In the genomic region with DNA sequence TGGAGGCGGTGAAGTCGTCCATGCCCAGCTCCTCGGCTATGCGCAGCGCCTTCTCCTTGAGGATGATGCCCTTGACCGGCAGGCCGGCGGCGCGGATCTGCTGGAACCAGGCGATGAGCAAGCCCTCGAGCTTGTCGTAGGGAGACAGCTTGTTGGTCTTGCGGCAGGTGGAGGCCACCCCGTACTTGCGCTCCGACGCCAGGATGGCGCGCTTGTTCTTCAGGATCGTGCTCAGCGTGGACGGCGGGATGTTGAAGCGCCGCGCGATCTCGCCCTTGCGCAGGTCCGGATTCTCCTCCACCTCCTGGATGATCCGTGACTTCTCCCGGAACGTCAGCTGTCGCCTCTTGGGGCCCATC, we compare ENCODE assay signal across 8 cellular contexts. TPM values are rescaled to one million over a fixed set of nuclear protein-coding genes. Genes with fewer than 3 reads are reported as not detected.
DNase-seq lines count a peak whose midpoint lies in the region; ATAC-seq and TF ChIP-seq lines count a peak whose summit lies in the region.

No MANE protein-coding gene starts in this region.

- intact Hi-C loops in IMR-90 (cut with micrococcal nuclease) (loop anchor here (1.0 to 5.0 kb wide), 6 partner anchors 34 to 287 kb away; a partner anchor contains a TSS), mucosa of descending colon (cut with DNase I, micrococcal nuclease) (no loop called here), upper lobe of right lung (cut with DNase I) (loop anchor here (5.0 kb wide), 1 partner anchor 36 kb away; a partner anchor contains a TSS)

- H3K14ac ChIP-seq in IMR-90 (replicated peaks; ENCODE audit: low read depth, low read length), result peak overlapping the region; percentile 81

- H3K4me3 ChIP-seq in IMR-90 (ENCODE audit: insufficient read depth, low read depth, low read length) (peak overlapping the region; percentile 96), WERI-Rb-1 (ENCODE audit: low read depth, low read length) (peak overlapping the region; percentile 52), mucosa of descending colon (peak overlapping the region; percentile 30), upper lobe of right lung (peak overlapping the region; percentile 73)

- POLR2A ChIA-PET in IMR-90 (lab: Charles Lee; ENCODE audit: unreplicated experiment), result interaction anchor here (0.5 to 0.6 kb wide), 3 partner anchors 23 to 107 kb away, joined by 3 to 8 read pairs (median 3); no protein-coding TSS in a partner anchor

- peaks cover 36 to 42% of the 10 kb centered on the region in 2 donors for H3K4me1 Mint-ChIP-seq in effector memory CD8-positive, alpha-beta T cell (ENCODE audit: low read depth in 2 of 2)

- TF ChIP-seq RAD21 in IMR-90 (IDR thresholded peaks at IDR 0.05; ENCODE audit: low read length), result no peak

- dilution Hi-C loops in IMR-90 (cut with HindIII; ENCODE audit: low sequenced_read_pairs, unreplicated experiment), result no loop called here

- peak overlapping the region; percentile 99 for H3K4me2 ChIP-seq in IMR-90 (ENCODE audit: low read depth, low read length)

- H2BK120ac ChIP-seq in IMR-90 (ENCODE audit: low read depth, low read length), result peak overlapping the region; percentile 35; the same call in 1 of the 2 replicates

- no peaks in the 10 kb centered on the region for H3K9me3 Mint-ChIP-seq in effector memory CD8-positive, alpha-beta T cell

- peak overlapping the region; percentile 39; the same call in 1 of the 2 replicates for H4K91ac ChIP-seq in IMR-90 (ENCODE audit: insufficient read depth, low read depth, low read length)

- TF ChIP-seq CTCF in IMR-90 (conservative IDR thresholded peaks at IDR 0.05; ENCODE audit: low read depth, low read length) (no peak; the same call in 1 of the 2 replicates), WERI-Rb-1 (IDR thresholded peaks at IDR 0.05; ENCODE audit: low read depth, low read length) (no peak), mucosa of descending colon (IDR thresholded peaks at IDR 0.05) (no peak), upper lobe of right lung (IDR thresholded peaks at IDR 0.05) (no peak)

- peaks cover 11% of the 10 kb centered on the region for H3K36me3 ChIP-seq in IMR-90 (ENCODE audit: control insufficient read depth, insufficient read depth, low read length)
- H3K36me3 ChIP-seq in WERI-Rb-1, result peaks cover 14% of the 10 kb centered on the region
- H3K36me3 ChIP-seq in mucosa of descending colon (ENCODE audit: low read depth), result no peaks in the 10 kb centered on the region
- H3K36me3 ChIP-seq in upper lobe of right lung, result peaks cover 7% of the 10 kb centered on the region

- H3K27me3 Mint-ChIP-seq in effector memory CD8-positive, alpha-beta T cell, result no peaks in the 10 kb centered on the region

- peak overlapping the region; percentile 90 for H2BK5ac ChIP-seq in IMR-90 (ENCODE audit: low read depth, low read length, poor library complexity, severe bottlenecking)

- peaks cover 16% of the 10 kb centered on the region for H3K4me1 ChIP-seq in IMR-90 (ENCODE audit: control insufficient read depth, insufficient read depth, low read length)
- H3K4me1 ChIP-seq in mucosa of descending colon (ENCODE audit: low read depth), result peaks cover 40% of the 10 kb centered on the region
- peaks cover 24% of the 10 kb centered on the region for H3K4me1 ChIP-seq in upper lobe of right lung

- peak overlapping the region; percentile 96 for H2AK5ac ChIP-seq in IMR-90 (ENCODE audit: low read depth, low read length)

- peak overlapping the region; percentile 92 for H3K27ac ChIP-seq in IMR-90 (ENCODE audit: insufficient read depth, low read length)
- H3K27ac ChIP-seq in WERI-Rb-1, result peak overlapping the region; percentile 78
- peak overlapping the region; percentile 84 for H3K27ac ChIP-seq in upper lobe of right lung

- H2AFZ ChIP-seq in IMR-90 (replicated peaks; ENCODE audit: low read length, poor library complexity), result peak overlapping the region; percentile 90

- peak overlapping the region; percentile 57 for H4K5ac ChIP-seq in IMR-90 (ENCODE audit: low read depth, low read length)

- no peak for TF ChIP-seq POLR2A in IMR-90 (IDR thresholded peaks at IDR 0.05; ENCODE audit: low read depth, low read length)

- H3K79me1 ChIP-seq in IMR-90 (ENCODE audit: low read depth in 1 of 2, low read length in 2 of 2), result peaks cover 5 to 37% of the 10 kb centered on the region in 2 experiments; a peak in 3 of 4 replicates

- H3K23ac ChIP-seq in IMR-90 (ENCODE audit: low read depth, low read length), result peak overlapping the region; percentile 61; the same call in 1 of the 2 replicates

- ATAC-seq in GM19467 (IDR thresholded peaks at IDR 0.05; ENCODE audit: unreplicated experiment), result peak; percentile 18
- ATAC-seq in IMR-90 (ENCODE audit: low read depth), result peak; percentile 50
- peak; percentile 36 for ATAC-seq in effector memory CD8-positive, alpha-beta T cell (replicated peaks)
- peak; percentile 19 for ATAC-seq in mucosa of descending colon
- ATAC-seq in upper lobe of right lung, result peak; percentile 37

- no peak overlapping the region for H2BK20ac ChIP-seq in IMR-90 (ENCODE audit: low read depth, low read length)

- H2BK15ac ChIP-seq in IMR-90 (ENCODE audit: low read depth, low read length), result no peak overlapping the region

- peak overlapping the region in 1 of 2 donors; percentile 67 for H3K27ac Mint-ChIP-seq in effector memory CD8-positive, alpha-beta T cell

- in situ Hi-C loops in IMR-90 (cut with MboI; ENCODE audit: low sequenced_read_pairs), result loop anchor here (10.0 kb wide), 1 partner anchor 299 kb away; no protein-coding TSS in a partner anchor

- H3K27me3 ChIP-seq in IMR-90 (ENCODE audit: control insufficient read depth, insufficient read depth, low read length), result no peaks in the 10 kb centered on the region
- H3K27me3 ChIP-seq in WERI-Rb-1 (ENCODE audit: insufficient read depth, low read depth, severe bottlenecking), result no peaks in the 10 kb centered on the region
- H3K27me3 ChIP-seq in upper lobe of right lung, result no peaks in the 10 kb centered on the region

- peak overlapping the region; percentile 70 to 80 for H3K4me3 Mint-ChIP-seq in effector memory CD8-positive, alpha-beta T cell

- H3K9ac ChIP-seq in IMR-90 (ENCODE audit: low read depth, low read length), result peak overlapping the region; percentile 91

- 1% methylated on average over 21 of the region's 35 CpGs; no CpG with 5 or more reads in 1 of the 2 experiments for WGBS in IMR-90 (ENCODE audit: extremely low coverage in 2 of 2, insufficient read length in 1 of 2), 2 experiments

- H3K36me3 Mint-ChIP-seq in effector memory CD8-positive, alpha-beta T cell (ENCODE audit: insufficient read depth), result peaks cover 19% of the 10 kb centered on the region

- peak overlapping the region; percentile 76 to 86; a peak in 3 of 4 replicates for H4K8ac ChIP-seq in IMR-90 (ENCODE audit: low read depth in 2 of 2, low read length in 2 of 2)

- no peaks in the 10 kb centered on the region for H3K9me3 ChIP-seq in IMR-90 (ENCODE audit: control insufficient read depth, insufficient read depth, low read length)
- H3K9me3 ChIP-seq in WERI-Rb-1 (ENCODE audit: severe bottlenecking), result no peaks in the 10 kb centered on the region
- H3K9me3 ChIP-seq in mucosa of descending colon, result no peaks in the 10 kb centered on the region
- H3K9me3 ChIP-seq in upper lobe of right lung, result no peaks in the 10 kb centered on the region

- peaks cover 12% of the 10 kb centered on the region for H3K9me1 ChIP-seq in IMR-90 (ENCODE audit: insufficient read depth, low read length)

- H2AK9ac ChIP-seq in IMR-90 (replicated peaks; ENCODE audit: low read depth, low read length, poor library complexity), result peak overlapping the region; percentile 95

- peaks cover 47% of the 10 kb centered on the region for H4K20me1 ChIP-seq in IMR-90 (ENCODE audit: insufficient read depth, low read length)

- peak overlapping the region; percentile 75 for H3K56ac ChIP-seq in IMR-90 (ENCODE audit: extremely low read depth, insufficient read depth, low read length)

- H3K18ac ChIP-seq in IMR-90 (ENCODE audit: low read depth, low read length), result peak overlapping the region; percentile 74

- peak overlapping the region; percentile 89 for H3K4ac ChIP-seq in IMR-90 (ENCODE audit: low read depth, low read length)

- DNase-seq in DMS 273 (lab: John Stamatoyannopoulos, UW; ENCODE audit: unreplicated experiment), result peak; percentile 80
- peak; percentile 61 for DNase-seq in IMR-90
- DNase-seq in WERI-Rb-1, result peak; percentile 54
- DNase-seq in effector memory CD8-positive, alpha-beta T cell, result peak in 1 of 3 experiments; percentile 32
- peak; percentile 65 to 80 (median 78) for DNase-seq in mucosa of descending colon
- DNase-seq in upper lobe of right lung, result peak; percentile 84
- no peak for DNase-seq in RPMI8226

- CTCF ChIA-PET in IMR-90 (lab: Yijun Ruan, JAX), result interaction anchor here (0.6 to 2.6 kb wide), 11 partner anchors 8 to 287 kb away, joined by 3 to 18 read pairs (median 4); a partner anchor contains a TSS

- TSS peak; percentile 72 for BruUV-seq in IMR-90 (replicated peaks; lab: Mats Ljungman, UMichigan)

RNA-seq across cellular contexts. Expression of a gene that starts 0.4 kb away (rescaled TPM):
- total RNA-seq in IMR-90 (2012; rRNA removed) (59.1 and 72.2 TPM in 2 replicates), mucosa of descending colon (100 to 1,000 TPM in 1 of 3 donors, 10 to 100 TPM in 2; 71.7 to 114 (median 75.0) TPM), upper lobe of right lung (94.6 TPM)
- polyA plus RNA-seq in IMR-90 (2012; rRNA removed), result 45.7 and 49.3 TPM in 2 replicates
- polyA plus RNA-seq in IMR-90 (2012; cell fraction: cytosol; rRNA removed), result 37.2 and 44.3 TPM in 2 replicates
- polyA plus RNA-seq in IMR-90 (2012; cell fraction: nucleus; rRNA removed; ENCODE audit: low replicate concordance), result 18.7 and 35.4 TPM in 2 replicates

RNA-seq across cellular contexts. Expression of a gene that starts 4.9 kb away (rescaled TPM):
- total RNA-seq in IMR-90 (2012; rRNA removed) (under 0.01 TPM in 1 of 2 replicates, not detected in the other), mucosa of descending colon (under 1 TPM in 1 of 3 donors, not detected in 2; 0.19 TPM), upper lobe of right lung (0.46 TPM)
- 0.15 and 0.26 TPM in 2 replicates for polyA plus RNA-seq in IMR-90 (2012; rRNA removed)
- 0.30 and 0.54 TPM in 2 replicates for polyA plus RNA-seq in IMR-90 (2012; cell fraction: cytosol; rRNA removed)
- polyA plus RNA-seq in IMR-90 (2012; cell fraction: nucleus; rRNA removed; ENCODE audit: low replicate concordance), result 0.58 and 0.99 TPM in 2 replicates

RNA-seq across cellular contexts. Expression of a gene that starts 10.0 kb away (rescaled TPM):
- 14.5 and 14.7 TPM in 2 replicates for total RNA-seq in IMR-90 (2012; rRNA removed)
- polyA plus RNA-seq in IMR-90 (2012; rRNA removed), result 50.5 and 59.8 TPM in 2 replicates
- polyA plus RNA-seq in IMR-90 (2012; cell fraction: cytosol; rRNA removed), result 35.2 and 48.2 TPM in 2 replicates
- 165 TPM in 2 replicates for polyA plus RNA-seq in IMR-90 (2012; cell fraction: nucleus; rRNA removed; ENCODE audit: low replicate concordance)
- total RNA-seq in mucosa of descending colon, result 10 to 100 TPM; 12.2 to 52.0 (median 38.4) TPM
- 136 TPM for total RNA-seq in upper lobe of right lung

RNA-seq across cellular contexts. Expression of a gene that starts 18.6 kb away (rescaled TPM):
- 31.4 and 31.9 TPM in 2 replicates for total RNA-seq in IMR-90 (2012; rRNA removed)
- 58.2 and 65.0 TPM in 2 replicates for polyA plus RNA-seq in IMR-90 (2012; rRNA removed)
- polyA plus RNA-seq in IMR-90 (2012; cell fraction: cytosol; rRNA removed), result 75.4 and 85.6 TPM in 2 replicates
- 17.7 and 47.7 TPM in 2 replicates for polyA plus RNA-seq in IMR-90 (2012; cell fraction: nucleus; rRNA removed; ENCODE audit: low replicate concordance)
- total RNA-seq in mucosa of descending colon, result 10 to 100 TPM; 14.5 to 69.6 (median 26.5) TPM
- total RNA-seq in upper lobe of right lung, result 23.3 TPM

RNA-seq across cellular contexts. Expression of a gene that starts 34.2 kb away (rescaled TPM):
- total RNA-seq in IMR-90 (2012; rRNA removed) (11.4 and 11.7 TPM in 2 replicates), mucosa of descending colon (10 to 100 TPM; 13.0 to 18.6 (median 13.9) TPM), upper lobe of right lung (13.1 TPM)
- polyA plus RNA-seq in IMR-90 (2012; rRNA removed), result 10.1 and 12.5 TPM in 2 replicates
- polyA plus RNA-seq in IMR-90 (2012; cell fraction: cytosol; rRNA removed), result 10.6 and 20.2 TPM in 2 replicates
- 6.5 and 12.1 TPM in 2 replicates for polyA plus RNA-seq in IMR-90 (2012; cell fraction: nucleus; rRNA removed; ENCODE audit: low replicate concordance)

Comparison
In these comparisons a context has a peak if more than half of its experiments do, and no peak if none do; other contexts are left out.
1. H3K4me3 ChIP-seq: peak in every context shown above with its lines; median percentile 96 in IMR-90; 73 in upper lobe of right lung; 52 in WERI-Rb-1; 30 in mucosa of descending colon.
2. intact Hi-C loops: an anchor here in IMR-90 (1.0 to 5.0 kb wide) and upper lobe of right lung (5.0 kb wide); none called in mucosa of descending colon.